12 cellular contexts compared by ENCODE assay signal in genomic region chr13:47594833-47595232, GRCh38.
DNase-seq lines count a peak whose midpoint lies in the region; ATAC-seq and TF ChIP-seq lines count a peak whose summit lies in the region.
"Had no signal": no experiment of that assay in that cellular context is flagged by ENCODE, and none has a peak within 500 bp of the region (broad histone marks: within the 10 kb centered on the region; RNA-seq: fewer than 3 reads in every experiment).

No MANE protein-coding gene starts in this region.

- no peaks in the 10 kb centered on the region for H3K36me3 Mint-ChIP-seq in Calu3 (ENCODE audit: insufficient read depth, unreplicated experiment)

- ATAC-seq in upper lobe of right lung: no peak
- ATAC-seq: activated CD4-positive, CD25-positive, alpha-beta regulatory T cell treated with anti-CD3 and anti-CD28 coated beads, Interleukin-2, amount 50 U/mL, for 24 hours had no signal

- H3K27me3 ChIP-seq in NT2/D1 (ENCODE audit: insufficient read depth, insufficient read length) (no peaks in the 10 kb centered on the region), left ventricle myocardium inferior (ENCODE audit: low read depth) (no peaks in the 10 kb centered on the region), upper lobe of right lung (no peaks in the 10 kb centered on the region)

- H3K4me3 ChIP-seq in NT2/D1 (ENCODE audit: insufficient read length, low read depth): no peak overlapping the region
- no peak overlapping the region for H3K4me3 ChIP-seq in foreskin fibroblast (ENCODE audit: low read depth in 1 of 2, low read length in 2 of 2)
- H3K4me3 ChIP-seq in left ventricle myocardium inferior: no peak overlapping the region
- no peak overlapping the region for H3K4me3 ChIP-seq in upper lobe of right lung

- no peak overlapping the region for H3K4me3 Mint-ChIP-seq in Calu3 (ENCODE audit: low read depth, unreplicated experiment)
- H3K4me3 Mint-ChIP-seq: dendritic cell treated with granulocyte-macrophage colony-stimulating factor and Interleukin-4, amounts not matched to agents 40 ng/mL and 50 ng/mL, for 4 days had no signal

- no peaks in the 10 kb centered on the region for H3K4me1 Mint-ChIP-seq in Calu3 (ENCODE audit: low read depth, unreplicated experiment)

- no peak overlapping the region for H3K9ac ChIP-seq in NT2/D1 (ENCODE audit: insufficient read length, low read depth)

- H3K27ac ChIP-seq in left ventricle myocardium inferior (replicated peaks) (no peak overlapping the region), upper lobe of right lung (no peak overlapping the region)

- CTCF ChIA-PET in Calu3 (lab: Charles Lee): interaction anchor here (0.6 to 0.7 kb wide), 2 partner anchors 150 to 267 kb away, joined by 3 to 5 read pairs; no protein-coding TSS in a partner anchor

- no TSS peak for BruUV-seq in Calu3 (replicated peaks; lab: Mats Ljungman, UMichigan)

- DNase-seq in Calu3 (peak; percentile 22), H4 (ENCODE audit: low spot score) (peak; percentile 6), NT2/D1 (ENCODE audit: low read depth, low spot score) (peak; percentile 13), foreskin fibroblast (peak in 1 of 2 donors; percentile 7), left ventricle myocardium inferior (no peak), cardiac septum (ENCODE audit: low spot score) (no peak), NCI-H1105 treated with DMSO at 0.1 percent for 48 hours (lab: John Stamatoyannopoulos, UW) (no peak), upper lobe of right lung (no peak)
- DNase-seq: activated naive CD4-positive, alpha-beta T cell treated with Interleukin-2 at 50 U/mL for 16 hours; NK-92 treated with Interleukin-12 subunit alpha and Interleukin-12 subunit beta, amount 100 ng/mL, for 24 hours had no signal

- no peaks in the 10 kb centered on the region for H3K4me1 ChIP-seq in NT2/D1 (ENCODE audit: insufficient read depth, insufficient read length)
- H3K4me1 ChIP-seq in left ventricle myocardium inferior: no peaks in the 10 kb centered on the region
- H3K4me1 ChIP-seq in upper lobe of right lung: no peaks in the 10 kb centered on the region

- intact Hi-C loops in Calu3 (cut with micrococcal nuclease; ENCODE audit: unreplicated experiment): loop anchor here (5.0 to 10.0 kb wide), 2 partner anchors 620 to 763 kb away; no protein-coding TSS in a partner anchor
- intact Hi-C loops in left ventricle myocardium inferior (cut with micrococcal nuclease): no loop called here
- intact Hi-C loops in cardiac septum (cut with DNase I): loop anchor here (5.0 kb wide), 1 partner anchor 173 kb away; no protein-coding TSS in a partner anchor
- intact Hi-C loops in upper lobe of right lung (cut with DNase I): no loop called here

- peaks cover 7% of the 10 kb centered on the region for H3K9me3 Mint-ChIP-seq in Calu3 (ENCODE audit: low read depth, unreplicated experiment)

- peaks cover 17% of the 10 kb centered on the region for H3K9me3 ChIP-seq in NT2/D1 (ENCODE audit: insufficient read depth, low read length)
- H3K9me3 ChIP-seq in left ventricle myocardium inferior (replicated peaks): peaks cover 51% of the 10 kb centered on the region
- no peaks in the 10 kb centered on the region for H3K9me3 ChIP-seq in upper lobe of right lung

- TF ChIP-seq CTCF in Calu3 (IDR thresholded peaks at IDR 0.05; ENCODE audit: unreplicated experiment): no peak
- peak; percentile 10 for TF ChIP-seq CTCF in foreskin fibroblast (IDR thresholded peaks at IDR 0.05; ENCODE audit: low read depth, low read length)
- TF ChIP-seq CTCF in left ventricle myocardium inferior (IDR thresholded peaks at IDR 0.05; ENCODE audit: borderline replicate concordance): no peak
- no peak for TF ChIP-seq CTCF in upper lobe of right lung (IDR thresholded peaks at IDR 0.05)

- no peak overlapping the region for H3K27ac Mint-ChIP-seq in Calu3 (ENCODE audit: unreplicated experiment)
- H3K27ac Mint-ChIP-seq: dendritic cell treated with granulocyte-macrophage colony-stimulating factor and Interleukin-4, amounts not matched to agents 40 ng/mL and 50 ng/mL, for 4 days had no signal

- no peaks in the 10 kb centered on the region for H3K27me3 Mint-ChIP-seq in Calu3 (ENCODE audit: unreplicated experiment)
- H3K27me3 Mint-ChIP-seq: dendritic cell treated with granulocyte-macrophage colony-stimulating factor and Interleukin-4, amounts not matched to agents 40 ng/mL and 50 ng/mL, for 4 days had no signal

- H3K36me3 ChIP-seq in NT2/D1 (ENCODE audit: insufficient read depth, insufficient read length, low read length) (no peaks in the 10 kb centered on the region), left ventricle myocardium inferior (no peaks in the 10 kb centered on the region), upper lobe of right lung (no peaks in the 10 kb centered on the region)

Comparison
In these comparisons a context has a peak if more than half of its experiments do, and no peak if none do; other contexts are left out.
1. intact Hi-C loops: an anchor here in Calu3 (5.0 to 10.0 kb wide) and cardiac septum (5.0 kb wide); none called in left ventricle myocardium inferior and upper lobe of right lung.
2. DNase-seq: peak in Calu3 (single experiment), H4 (single experiment) and NT2/D1 (single experiment); none in left ventricle myocardium inferior (single experiment), cardiac septum (single experiment), NCI-H1105 treated with DMSO at 0.1 percent for 48 hours (single experiment) and upper lobe of right lung (single experiment).